In genomic region chr2:17793803-17794349, GRCh38 we compare ENCODE assay signal across 1 cellular context.
TF ChIP-seq lines count a peak whose summit lies in the region.

No MANE protein-coding gene starts in this region.

TF ChIP-seq in H1, 55 proteins besides CTCF, POLR2A, EP300 and RAD21:
- TF ChIP-seq CTBP2 (IDR thresholded peaks at IDR 0.05; ENCODE audit: borderline replicate concordance, insufficient read depth, insufficient read length, low read length) (no peak), JUND (IDR thresholded peaks at IDR 0.05; ENCODE audit: low read length) (no peak), TAF7 (optimal IDR thresholded peaks at IDR 0.05; ENCODE audit: borderline replicate concordance, low read depth, low read length) (no peak), SP1 (IDR thresholded peaks at IDR 0.05; ENCODE audit: low read depth, low read length) (no peak), CEBPB (IDR thresholded peaks at IDR 0.05; ENCODE audit: low read depth, low read length) (no peak), CREB1 (IDR thresholded peaks at IDR 0.05) (no peak), NANOG (IDR thresholded peaks at IDR 0.05; ENCODE audit: insufficient read depth, low read depth, low read length, poor library complexity, severe bottlenecking) (no peak), SRF (IDR thresholded peaks at IDR 0.05; ENCODE audit: low read depth, low read length) (no peak), KDM4A (IDR thresholded peaks at IDR 0.05; ENCODE audit: low read depth, low read length, severe bottlenecking) (no peak), ASH2L (IDR thresholded peaks at IDR 0.05; ENCODE audit: low read length) (no peak), EGR1 (IDR thresholded peaks at IDR 0.05; ENCODE audit: borderline replicate concordance, low read depth, low read length) (no peak)
- TF ChIP-seq, protein P1, sequence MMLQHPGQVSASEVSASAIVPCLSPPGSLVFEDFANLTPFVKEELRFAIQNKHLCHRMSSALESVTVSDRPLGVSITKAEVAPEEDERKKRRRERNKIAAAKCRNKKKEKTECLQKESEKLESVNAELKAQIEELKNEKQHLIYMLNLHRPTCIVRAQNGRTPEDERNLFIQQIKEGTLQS (IDR thresholded peaks at IDR 0.05; ENCODE audit: insufficient read depth, low read depth, low read length): no peak
